35 cellular contexts compared by ENCODE assay signal in the genomic region with DNA sequence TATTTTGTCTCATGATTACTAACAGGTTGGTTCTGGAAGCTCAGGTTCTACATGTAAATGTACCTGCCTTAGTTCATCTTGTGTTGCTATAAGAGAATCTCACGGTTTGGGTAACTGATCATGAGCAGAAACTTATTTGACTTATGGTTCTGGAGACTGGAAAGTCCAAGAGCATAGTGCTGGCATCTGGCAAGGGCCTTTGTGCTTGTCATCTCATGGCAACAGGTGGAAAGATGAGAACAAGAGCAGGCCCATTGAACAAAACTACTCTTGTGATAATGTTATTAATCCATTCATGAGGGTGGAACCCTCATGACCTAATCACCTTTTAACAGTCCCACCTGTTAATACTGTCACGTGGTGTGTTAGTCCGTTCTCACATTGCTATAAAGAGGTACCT.
"Had no signal": no experiment of that assay in that cellular context is flagged by ENCODE, and none has a peak within 500 bp of the region (broad histone marks: within the 10 kb centered on the region; RNA-seq: fewer than 3 reads in every experiment).

No MANE protein-coding gene starts in this region.

- H3K4me3 ChIP-seq: MG63 had no signal

- DNase-seq: Karpas-422, Kasumi-1, MG63, MM.1S, MV-4-11, NCI-H1048, NCI-H1092, NCI-H1092 treated with DMSO at 0.1 percent for 48 hours, NCI-H1105, NCI-H1105 treated with DMSO at 0.1 percent for 48 hours, NCI-H1417, NCI-H1417 treated with DMSO at 0.1 percent for 48 hours, NCI-H1436, NCI-H1436 treated with DMSO at 0.1 percent for 48 hours, NCI-H146, NCI-H1694, NCI-H1694 treated with DMSO at 0.1 percent for 48 hours, NCI-H187, NCI-H187 treated with DMSO at 0.1 percent for 48 hours, NCI-H1930, NCI-H2029, NCI-H2029 treated with DMSO at 0.1 percent for 48 hours, NCI-H2081, NCI-H2081 treated with DMSO at 0.1 percent for 48 hours, NCI-H2107, NCI-H2171, NCI-H2171 treated with DMSO at 0.1 percent for 48 hours, NCI-H2227 treated with DMSO at 0.1 percent for 48 hours, NCI-H226, NCI-H345, NCI-H446, NCI-H446 treated with DMSO at 0.1 percent for 48 hours, NCI-H510A, NCI-H510A treated with DMSO at 0.1 percent for 48 hours, NCI-H524 had no signal

- H3K36me3 ChIP-seq: MG63 had no signal

- H3K27me3 ChIP-seq: MG63 had no signal
